17 cellular contexts compared by ENCODE assay signal in the genomic region with DNA sequence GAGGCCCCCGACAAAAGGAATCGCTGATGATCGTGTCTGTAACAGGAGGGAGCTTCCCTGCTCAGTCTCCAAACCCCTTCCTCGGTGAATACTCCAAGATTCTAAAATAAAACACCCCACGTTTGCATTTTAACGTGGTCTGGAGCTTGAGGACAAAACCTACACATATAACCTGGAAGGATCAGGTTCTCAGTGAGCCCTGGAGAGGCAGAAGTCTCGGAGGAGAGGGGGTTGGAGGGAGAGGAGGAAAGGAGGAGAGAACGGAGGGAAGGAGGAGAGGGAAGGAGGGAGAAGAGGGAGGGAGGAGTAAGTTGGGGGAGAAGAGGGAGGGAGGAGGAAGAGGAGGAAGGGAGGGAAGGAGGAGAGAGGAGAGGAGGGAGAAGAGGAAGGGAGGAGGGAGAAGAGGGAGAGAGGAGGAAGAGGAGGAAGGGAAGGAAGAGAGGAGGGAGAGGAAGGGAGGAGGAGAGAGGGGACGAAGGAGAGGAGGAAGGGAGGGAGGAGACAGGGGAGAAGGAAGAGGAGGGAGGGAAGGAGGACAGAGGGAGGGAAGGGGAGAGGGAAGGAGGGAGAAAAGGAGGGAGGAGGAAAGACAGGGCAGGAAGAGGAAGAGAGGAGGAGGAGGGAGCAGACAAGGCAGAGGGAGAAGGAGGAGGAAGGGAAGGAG. TPM values are rescaled to one million over a fixed set of nuclear protein-coding genes. Genes with fewer than 3 reads are reported as not detected.
DNase-seq lines count a peak whose midpoint lies in the region; ATAC-seq, FAIRE-seq and TF ChIP-seq lines count a peak whose summit lies in the region.
"Had no signal": no experiment of that assay in that cellular context is flagged by ENCODE, and none has a peak within 500 bp of the region (broad histone marks: within the 10 kb centered on the region; RNA-seq: fewer than 3 reads in every experiment).

No MANE protein-coding gene starts in this region.

- ATAC-seq in K562 (no peak), HG02840 (IDR thresholded peaks at IDR 0.05; ENCODE audit: low FRiP score, unreplicated experiment) (no peak), GM21367 (IDR thresholded peaks at IDR 0.05; ENCODE audit: unreplicated experiment) (no peak)
- no peak for ATAC-seq in stimulated activated memory B cell treated with anti-CD40 and anti-IgM and Interleukin-4, amounts not matched to agents 10 μg/mL and 1 μg/mL and 100 μg/mL, for 72 hours
- ATAC-seq: activated CD4-positive, alpha-beta T cell treated with anti-CD3 and anti-CD28 coated beads for 36 hours; activated CD8-positive, alpha-beta memory T cell treated with anti-CD3 and anti-CD28 coated beads, Interleukin-2, amount 10 ng/mL, durations not matched to agents 7 days and 5 days; effector memory CD8-positive, alpha-beta T cell had no signal

- no peak for TF ChIP-seq CTCF in K562 (IDR thresholded peaks at IDR 0.05 in 2 of 3, conservative IDR thresholded peaks at IDR 0.05 in 1 of 3; ENCODE audit: insufficient read depth in 2 of 3, low read depth in 1 of 3, low read length in 3 of 3)

- TF ChIP-seq POLR2A in K562 (conservative IDR thresholded peaks at IDR 0.05): no peak

- BruUV-seq in K562 (replicated peaks; lab: Mats Ljungman, UMichigan): no TSS peak

- H3K4me3 Mint-ChIP-seq in stimulated activated memory B cell treated with anti-CD40 and anti-IgM and Interleukin-4, amounts not matched to agents 10 μg/mL and 1 μg/mL and 100 μg/mL, for 72 hours: no peak overlapping the region
- H3K4me3 Mint-ChIP-seq: activated CD4-positive, alpha-beta T cell treated with anti-CD3 and anti-CD28 coated beads for 36 hours; activated CD8-positive, alpha-beta memory T cell treated with anti-CD3 and anti-CD28 coated beads, Interleukin-2, amount 10 ng/mL, durations not matched to agents 7 days and 5 days had no signal

- peaks cover 16% of the 10 kb centered on the region for H3K4me1 ChIP-seq in HUES64 (ENCODE audit: insufficient read depth, low read length)
- peaks cover 3 to 33% of the 10 kb centered on the region in 2 experiments; a peak in 4 of 5 replicates for H3K4me1 ChIP-seq in K562 (replicated peaks in 1 of 2; ENCODE audit: control insufficient read depth in 2 of 2, insufficient read depth in 2 of 2, low read length in 2 of 2)
- no peaks in the 10 kb centered on the region for H3K4me1 ChIP-seq in mesendoderm (ENCODE audit: control insufficient read depth, low read depth, low read length)
- H3K4me1 ChIP-seq: SJSA1 had no signal

- H2AK5ac ChIP-seq in mesendoderm (ENCODE audit: low read length): no peak overlapping the region

- WGBS in HUES64: 13% methylated on average over 9 of the region's 9 CpGs
- 7% methylated on average over 8 of the region's 9 CpGs for WGBS in K562 (ENCODE audit: insufficient coverage, low coverage, missing lambda C conversion rate)
- no CpG with 5 or more reads among the region's 9 CpGs for WGBS in mesendoderm (ENCODE audit: extremely low coverage, insufficient coverage, low lambda C conversion rate)

- no peak for FAIRE-seq in K562 (lab: Jason Lieb, UNC)

- POLR2A ChIA-PET in K562 (lab: Yijun Ruan, JAX): interaction anchor here (0.6 to 1.4 kb wide), 5 partner anchors 10 to 77 kb away, joined by 3 to 5 read pairs (median 4); no protein-coding TSS in a partner anchor

- H3K4me2 ChIP-seq in K562 (ENCODE audit: insufficient read depth, low read length) (no peak overlapping the region), mesendoderm (ENCODE audit: low read length) (peak overlapping the region; percentile 8)

- peak overlapping the region; percentile 32 for H3K27ac Mint-ChIP-seq in stimulated activated memory B cell treated with anti-CD40 and anti-IgM and Interleukin-4, amounts not matched to agents 10 μg/mL and 1 μg/mL and 100 μg/mL, for 72 hours
- H3K27ac Mint-ChIP-seq: activated CD4-positive, alpha-beta T cell treated with anti-CD3 and anti-CD28 coated beads for 36 hours; activated CD8-positive, alpha-beta memory T cell treated with anti-CD3 and anti-CD28 coated beads, Interleukin-2, amount 10 ng/mL, durations not matched to agents 7 days and 5 days; effector memory CD8-positive, alpha-beta T cell had no signal

- no peaks in the 10 kb centered on the region for H3K27me3 Mint-ChIP-seq in stimulated activated memory B cell treated with anti-CD40 and anti-IgM and Interleukin-4, amounts not matched to agents 10 μg/mL and 1 μg/mL and 100 μg/mL, for 72 hours
- H3K27me3 Mint-ChIP-seq: activated CD4-positive, alpha-beta T cell treated with anti-CD3 and anti-CD28 coated beads for 36 hours had no signal

- CTCF ChIA-PET in K562 (lab: Yijun Ruan, JAX; ENCODE audit: low intra/inter-chr PET ratio): interaction anchor here (4.5 kb wide), 1 partner anchor 40 kb away, joined by 35 read pairs; no protein-coding TSS in a partner anchor

- H4K20me1 ChIP-seq in K562 (replicated peaks; ENCODE audit: control insufficient read depth, insufficient read depth, low read length): peaks cover 14% of the 10 kb centered on the region; the same call in 1 of the 2 replicates

- H3K79me2 ChIP-seq in K562 (ENCODE audit: control insufficient read depth, insufficient read depth, low read length): no peaks in the 10 kb centered on the region
- no peaks in the 10 kb centered on the region for H3K79me2 ChIP-seq in mesendoderm (ENCODE audit: control insufficient read depth, insufficient read depth, low read length)

- H3K27me3 ChIP-seq in HUES64 (ENCODE audit: insufficient read depth, low read length): peaks cover 12% of the 10 kb centered on the region
- peaks cover 11 to 50% of the 10 kb centered on the region in 2 experiments; a peak in 4 of 5 replicates for H3K27me3 ChIP-seq in K562 (ENCODE audit: control insufficient read depth in 2 of 2, insufficient read depth in 2 of 2, low read length in 2 of 2)
- H3K27me3 ChIP-seq in mesendoderm (ENCODE audit: insufficient read depth, low read length, poor library complexity): peaks cover 2% of the 10 kb centered on the region
- H3K27me3 ChIP-seq: adrenal gland, SJSA1, thyroid gland had no signal

- intact Hi-C loops in K562 (cut with micrococcal nuclease): loop anchor here (5.0 to 10.0 kb wide), 2 partner anchors 141 to 294 kb away; no protein-coding TSS in a partner anchor

- H2BK120ac ChIP-seq in mesendoderm (ENCODE audit: low read depth, low read length): no peak overlapping the region

- no peak overlapping the region for H2BK5ac ChIP-seq in mesendoderm (ENCODE audit: low read length)

- H3K9me1 ChIP-seq in K562 (ENCODE audit: control insufficient read depth, insufficient read depth, low read length): no peaks in the 10 kb centered on the region

- no peak for DNase-seq in K562 (ENCODE audit: extremely low read depth in 1 of 4, low spot score in 3 of 4)
- no peak for DNase-seq in mesendoderm
- DNase-seq in SW 1271 (lab: John Stamatoyannopoulos, UW): no peak
- DNase-seq: activated CD4-positive, alpha-beta T cell treated with anti-CD3 and anti-CD28 coated beads for 36 hours; activated CD8-positive, alpha-beta memory T cell treated with anti-CD3 and anti-CD28 coated beads, Interleukin-2, amount 10 ng/mL, durations not matched to agents 7 days and 5 days; adrenal gland; effector memory CD8-positive, alpha-beta T cell; GM23248; left ventricle myocardium inferior; OCI-M1; stimulated activated CD4-positive, alpha-beta T cell treated with anti-CD3 and anti-CD28 coated beads, Interleukin-12 subunit alpha, Interleukin-12 subunit beta, amount 100 ng/mL, for 4 hours had no signal

- no peak overlapping the region for H3K23ac ChIP-seq in mesendoderm (ENCODE audit: low read length)

- in situ Hi-C loops in K562 (cut with MboI): loop anchor here (10.0 kb wide), 1 partner anchor 291 kb away; no protein-coding TSS in a partner anchor

- peaks cover 3% of the 10 kb centered on the region for H3K9me3 Mint-ChIP-seq in stimulated activated memory B cell treated with anti-CD40 and anti-IgM and Interleukin-4, amounts not matched to agents 10 μg/mL and 1 μg/mL and 100 μg/mL, for 72 hours

- H3K18ac ChIP-seq in mesendoderm (ENCODE audit: low read length): no peak overlapping the region

- H3K27ac ChIP-seq in HUES64 (ENCODE audit: low read depth, low read length): peak overlapping the region; percentile 32; the same call in 1 of the 2 replicates
- H3K27ac ChIP-seq in K562 (ENCODE audit: extremely low read depth, low read depth, low read length): no peak overlapping the region
- H3K27ac ChIP-seq in mesendoderm (ENCODE audit: low read depth, low read length): no peak overlapping the region
- H3K27ac ChIP-seq: GM23248, left ventricle myocardium inferior, SJSA1, thyroid gland had no signal

- peaks cover 31% of the 10 kb centered on the region for H3K4me1 Mint-ChIP-seq in stimulated activated memory B cell treated with anti-CD40 and anti-IgM and Interleukin-4, amounts not matched to agents 10 μg/mL and 1 μg/mL and 100 μg/mL, for 72 hours

- peak overlapping the region; percentile 18; the same call in 1 of the 2 replicates for H2AFZ ChIP-seq in K562 (ENCODE audit: low read depth, low read length)
- H2AFZ ChIP-seq: GM23248 had no signal

- peaks cover 16% of the 10 kb centered on the region for H3K36me3 Mint-ChIP-seq in stimulated activated memory B cell treated with anti-CD40 and anti-IgM and Interleukin-4, amounts not matched to agents 10 μg/mL and 1 μg/mL and 100 μg/mL, for 72 hours
- H3K36me3 Mint-ChIP-seq: activated CD8-positive, alpha-beta memory T cell treated with anti-CD3 and anti-CD28 coated beads, Interleukin-2, amount 10 ng/mL, durations not matched to agents 7 days and 5 days had no signal

- no peak overlapping the region for H2BK15ac ChIP-seq in mesendoderm (replicated peaks; ENCODE audit: low read depth)

- H3K9ac ChIP-seq in HUES64 (ENCODE audit: low read depth, low read length): no peak overlapping the region
- H3K9ac ChIP-seq in K562 (ENCODE audit: insufficient read depth in 1 of 2, low read depth in 2 of 2, low read length in 2 of 2): no peak overlapping the region; a peak in 1 of 4 replicates
- H3K9ac ChIP-seq in mesendoderm (ENCODE audit: low read length): peak overlapping the region; percentile 32
- H3K9ac ChIP-seq: GM23248 had no signal

- H3K36me3 ChIP-seq in HUES64 (ENCODE audit: insufficient read depth, low read length): 0 out of 2 replicates have a peak, but pooled peaks cover 4% of the 10 kb centered on the region
- no peaks in the 10 kb centered on the region for H3K36me3 ChIP-seq in K562 (ENCODE audit: control insufficient read depth, insufficient read depth, low read length)
- no peaks in the 10 kb centered on the region for H3K36me3 ChIP-seq in mesendoderm (ENCODE audit: control insufficient read depth, insufficient read depth, low read length)
- H3K36me3 ChIP-seq: adrenal gland, left ventricle myocardium inferior, SJSA1, thyroid gland had no signal

- no peaks in the 10 kb centered on the region for H3K79me1 ChIP-seq in mesendoderm (ENCODE audit: low read length)

- peak overlapping the region; percentile 38 for H3K4me3 ChIP-seq in HUES64 (ENCODE audit: low read length)
- H3K4me3 ChIP-seq in K562: no peak overlapping the region
- no peak overlapping the region for H3K4me3 ChIP-seq in mesendoderm (ENCODE audit: low read length)
- H3K4me3 ChIP-seq: adrenal gland, GM23248, left ventricle myocardium inferior, SJSA1, thyroid gland had no signal

- no peak for TF ChIP-seq EP300 in K562 (IDR thresholded peaks at IDR 0.05; ENCODE audit: low read length)

- peak overlapping the region; percentile 54 for H3K56ac ChIP-seq in mesendoderm (ENCODE audit: low read length)

- no peak overlapping the region for H3K4ac ChIP-seq in mesendoderm (ENCODE audit: low read depth, low read length)

- H3K9me3 ChIP-seq in HUES64 (ENCODE audit: insufficient read depth, low read depth, low read length) (peaks cover 9% of the 10 kb centered on the region; the same call in 1 of the 2 replicates), K562 (replicated peaks; ENCODE audit: control insufficient read depth, insufficient read depth, low read depth, low read length) (peaks cover 6% of the 10 kb centered on the region)
- H3K9me3 ChIP-seq: adrenal gland, thyroid gland had no signal

- no peak overlapping the region for H4K5ac ChIP-seq in mesendoderm (ENCODE audit: low read length)

- no peak for TF ChIP-seq RAD21 in K562 (CRISPR knock-in tag; conservative IDR thresholded peaks at IDR 0.05 in 1 of 2, IDR thresholded peaks at IDR 0.05 in 1 of 2)

- no peak overlapping the region for H4K8ac ChIP-seq in mesendoderm (ENCODE audit: low read depth, low read length)

RNA-seq across cellular contexts. Expression of gene GINS2, which starts 27.4 kb away (rescaled TPM):
- polyA plus RNA-seq in HUES64 (2013, experiment 1 of 2): 37.1 TPM
- 36.0 TPM for polyA plus RNA-seq in HUES64 (2013, experiment 2 of 2)
- 24.8 and 32.7 TPM in 2 replicates for total RNA-seq in K562 (2011; cell fraction: chromatin; rRNA removed; ENCODE audit: low replicate concordance)
- total RNA-seq in K562 (2011; cell fraction: nucleolus; rRNA removed): 24.2 and 24.5 TPM in 2 replicates
- 23.2 and 33.3 TPM in 2 replicates for total RNA-seq in K562 (2011; cell fraction: nucleoplasm; rRNA removed)
- 42.0 and 44.2 TPM in 2 replicates for total RNA-seq in K562 (2014; rRNA removed)
- total RNA-seq in K562 (2014; rRNA removed; fragmentation: Illumina TruSeq; extraction: Trizol): 43.8 and 47.3 TPM in 2 replicates
- 39.4 and 40.4 TPM in 2 replicates for total RNA-seq in K562 (2015; rRNA removed; fragmentation: Illumina TruSeq; extraction: Trizol)
- total RNA-seq in K562 (2021): 57.5 and 61.6 TPM in 2 replicates
- polyA plus RNA-seq in K562 (2011; rRNA removed): 38.4 and 44.6 TPM in 2 replicates
- 27.8 and 34.2 TPM in 2 replicates for polyA plus RNA-seq in K562 (2011; cell fraction: cytosol; rRNA removed)
- polyA plus RNA-seq in K562 (2011; cell fraction: nucleus; rRNA removed): 15.7 and 20.5 TPM in 2 replicates
- 26.1 and 33.8 TPM in 2 replicates for polyA plus RNA-seq in K562 (2012)
- polyA plus RNA-seq in K562 (2014; fragmentation: Illumina TruSeq; extraction: Trizol): 41.4 and 49.8 TPM in 2 replicates
- polyA plus RNA-seq in K562 (2014; fragmentation: Nextera tagmentation; extraction: Ambion mirVana): 10 to 100 TPM; 61.3 to 76.2 TPM
- polyA plus RNA-seq in K562 (2014; rRNA removed): 42.3 and 42.9 TPM in 2 replicates
- 25.6 and 28.3 TPM in 2 replicates for polyA minus RNA-seq in K562 (2011; rRNA and poly(A)+ RNA removed)
- 13.6 and 17.8 TPM in 2 replicates for polyA minus RNA-seq in K562 (2011; cell fraction: cytosol; rRNA and poly(A)+ RNA removed)
- 10.2 and 13.2 TPM in 2 replicates for polyA minus RNA-seq in K562 (2011; cell fraction: nucleus; rRNA and poly(A)+ RNA removed)
- 37.8 TPM for polyA plus RNA-seq in mesendoderm (2013, experiment 1 of 2)
- 38.6 TPM for polyA plus RNA-seq in mesendoderm (2013, experiment 2 of 2)

RNA-seq across cellular contexts. Expression of gene C16orf74, which starts 34.7 kb away (rescaled TPM):
- 2.8 TPM for polyA plus RNA-seq in HUES64 (2013, experiment 1 of 2)
- 3.6 TPM for polyA plus RNA-seq in HUES64 (2013, experiment 2 of 2)
- not detected in 2 replicates for total RNA-seq in K562 (2011; cell fraction: chromatin; rRNA removed; ENCODE audit: low replicate concordance)
- not detected in 2 replicates for total RNA-seq in K562 (2011; cell fraction: nucleolus; rRNA removed)
- total RNA-seq in K562 (2011; cell fraction: nucleoplasm; rRNA removed): not detected in 2 replicates
- not detected in 2 replicates for total RNA-seq in K562 (2014; rRNA removed)
- not detected in 2 replicates for total RNA-seq in K562 (2014; rRNA removed; fragmentation: Illumina TruSeq; extraction: Trizol)
- not detected in 2 replicates for total RNA-seq in K562 (2015; rRNA removed; fragmentation: Illumina TruSeq; extraction: Trizol)
- total RNA-seq in K562 (2021): not detected in 2 replicates
- polyA plus RNA-seq in K562 (2011; rRNA removed): 0.11 TPM in 1 of 2 replicates, not detected in the other
- polyA plus RNA-seq in K562 (2011; cell fraction: cytosol; rRNA removed): not detected in 2 replicates
- polyA plus RNA-seq in K562 (2011; cell fraction: nucleus; rRNA removed): not detected in 2 replicates
- not detected in 2 replicates for polyA plus RNA-seq in K562 (2012)
- polyA plus RNA-seq in K562 (2014; fragmentation: Illumina TruSeq; extraction: Trizol): not detected in 2 replicates
- polyA plus RNA-seq in K562 (2014; fragmentation: Nextera tagmentation; extraction: Ambion mirVana): not detected
- polyA plus RNA-seq in K562 (2014; rRNA removed): not detected in 2 replicates
- polyA minus RNA-seq in K562 (2011; rRNA and poly(A)+ RNA removed): not detected in 2 replicates
- not detected in 2 replicates for polyA minus RNA-seq in K562 (2011; cell fraction: cytosol; rRNA and poly(A)+ RNA removed)
- polyA minus RNA-seq in K562 (2011; cell fraction: nucleus; rRNA and poly(A)+ RNA removed): not detected in 2 replicates
- 7.3 TPM for polyA plus RNA-seq in mesendoderm (2013, experiment 1 of 2)
- 7.5 TPM for polyA plus RNA-seq in mesendoderm (2013, experiment 2 of 2)
